Comparison of ENCODE assay signal across 3 cellular contexts in genomic region chr3:15122398-15122797, GRCh38.
TF ChIP-seq lines count a peak whose summit lies in the region.

No MANE protein-coding gene starts in this region.

TF ChIP-seq in HepG2, 621 proteins besides CTCF, POLR2A, EP300 and RAD21:
- TF ChIP-seq ZNF768 (CRISPR knock-in tag; IDR thresholded peaks at IDR 0.05), result peak; percentile 63; the same call in 1 of the 2 replicates
- TF ChIP-seq ARID4A (CRISPR knock-in tag; IDR thresholded peaks at IDR 0.05; ENCODE audit: borderline replicate concordance), result no peak

TF ChIP-seq in HEK293, 187 proteins besides CTCF, POLR2A, EP300 and RAD21:
- peak; percentile 75; the same call in 1 of the 2 replicates for TF ChIP-seq ZNF768 (tag by site-specific recombination; IDR thresholded peaks at IDR 0.05)
- TF ChIP-seq ZNF777 (tag by site-specific recombination; IDR thresholded peaks at IDR 0.05; ENCODE audit: borderline replicate concordance), result no peak

TF ChIP-seq in K562, 482 proteins besides CTCF, POLR2A, EP300 and RAD21:
- peak; percentile 32; the same call in 1 of the 2 replicates for TF ChIP-seq SMARCA5 (IDR thresholded peaks at IDR 0.05)
- no peak for TF ChIP-seq E2F1 (CRISPR knock-in tag; IDR thresholded peaks at IDR 0.05)
- peak; percentile 81 for TF ChIP-seq BCOR (IDR thresholded peaks at IDR 0.05)
- TF ChIP-seq KDM1A (IDR thresholded peaks at IDR 0.05), result peak; percentile 38 to 47; a peak in 3 of 4 replicates
- no peak for TF ChIP-seq ZBTB11 (CRISPR knock-in tag; IDR thresholded peaks at IDR 0.05)
- no peak for TF ChIP-seq CREM (IDR thresholded peaks at IDR 0.05; ENCODE audit: low read depth)
- TF ChIP-seq ELF2 (CRISPR knock-in tag; IDR thresholded peaks at IDR 0.05), result no peak
- TF ChIP-seq RBM25 (IDR thresholded peaks at IDR 0.05; ENCODE audit: low read depth, low read length, severe bottlenecking), result peak; percentile 81
- no peak for TF ChIP-seq TSC22D4 (tag; IDR thresholded peaks at IDR 0.05)
- peak; percentile 63 for TF ChIP-seq ZFP36 (IDR thresholded peaks at IDR 0.05; ENCODE audit: low read depth, low read length, partially characterized antibody)
- peak; percentile 48; the same call in 1 of the 2 replicates for TF ChIP-seq ADNP (tag; IDR thresholded peaks at IDR 0.05)
